ENCODE assay signal across 16 cellular contexts in genomic region chr1:3657578-3658230, GRCh38. TPM values are rescaled to one million over a fixed set of nuclear protein-coding genes. Genes with fewer than 3 reads are reported as not detected.
"Had no signal": no experiment of that assay in that cellular context is flagged by ENCODE, and none has a peak within 500 bp of the region (broad histone marks: within the 10 kb centered on the region; RNA-seq: fewer than 3 reads in every experiment).

No MANE protein-coding gene starts in this region.

- H3K9me3 ChIP-seq: adrenal gland had no signal

- H3K4me3 Mint-ChIP-seq: activated CD4-positive, alpha-beta memory T cell treated with anti-CD3 and anti-CD28 coated beads, Interleukin-2, amount 10 ng/mL, durations not matched to agents 7 days and 5 days; activated T-helper 1 cell treated with anti-CD3 and anti-CD28 coated beads, Interleukin-12 subunit alpha, Interleukin-12 subunit beta, Interleukin-2, Interleukin-4 antibody, amounts not matched to agents 30 ng/mL and 10 ng/mL and 1 ng/mL, durations not matched to agents 14 hours and 24 hours and 36 hours; dendritic cell treated with granulocyte-macrophage colony-stimulating factor and Interleukin-4, amounts not matched to agents 40 ng/mL and 50 ng/mL, for 4 days; memory B cell had no signal

- FAIRE-seq: urothelium cell line had no signal

- H3K36me3 ChIP-seq: adrenal gland had no signal

- H3K36me3 Mint-ChIP-seq: memory B cell; natural killer cell treated with Interleukin-12 subunit alpha and Interleukin-12 subunit beta and Interleukin-15 and Interleukin-18, amount 100 ng/mL, for 72 hours had no signal

- H3K27ac ChIP-seq: adrenal gland had no signal

- H3K27ac Mint-ChIP-seq: activated CD4-positive, alpha-beta memory T cell treated with anti-CD3 and anti-CD28 coated beads, Interleukin-2, amount 10 ng/mL, durations not matched to agents 7 days and 5 days; activated T-helper 1 cell treated with anti-CD3 and anti-CD28 coated beads, Interleukin-12 subunit alpha, Interleukin-12 subunit beta, Interleukin-2, Interleukin-4 antibody, amounts not matched to agents 30 ng/mL and 10 ng/mL and 1 ng/mL, durations not matched to agents 14 hours and 24 hours and 36 hours; dendritic cell treated with granulocyte-macrophage colony-stimulating factor and Interleukin-4, amounts not matched to agents 40 ng/mL and 50 ng/mL, for 4 days; natural killer cell treated with Interleukin-12 subunit alpha and Interleukin-12 subunit beta and Interleukin-15 and Interleukin-18, amount 100 ng/mL, for 72 hours had no signal

- H3K4me3 ChIP-seq: adrenal gland had no signal

- DNase-seq: activated CD4-positive, alpha-beta memory T cell treated with anti-CD3 and anti-CD28 coated beads, Interleukin-2, amount 10 ng/mL, durations not matched to agents 7 days and 5 days; activated CD8-positive, alpha-beta memory T cell treated with anti-CD3 and anti-CD28 coated beads, Interleukin-2, amount 50 U/mL, for 4 hours; activated naive CD4-positive, alpha-beta T cell treated with Interleukin-2 at 50 U/mL for 16 hours; adrenal gland; central memory CD4-positive, alpha-beta T cell; hypothalamus; stimulated activated CD4-positive, alpha-beta T cell treated with anti-CD3 and anti-CD28 coated beads, Interleukin-4, amount 100 ng/mL, for 4 hours; T-helper 9 cell had no signal

- H3K9me3 Mint-ChIP-seq: activated CD4-positive, alpha-beta memory T cell treated with anti-CD3 and anti-CD28 coated beads, Interleukin-2, amount 10 ng/mL, durations not matched to agents 7 days and 5 days; activated T-helper 1 cell treated with anti-CD3 and anti-CD28 coated beads, Interleukin-12 subunit alpha, Interleukin-12 subunit beta, Interleukin-2, Interleukin-4 antibody, amounts not matched to agents 30 ng/mL and 10 ng/mL and 1 ng/mL, durations not matched to agents 14 hours and 24 hours and 36 hours; dendritic cell treated with granulocyte-macrophage colony-stimulating factor and Interleukin-4, amounts not matched to agents 40 ng/mL and 50 ng/mL, for 4 days; memory B cell; natural killer cell treated with Interleukin-12 subunit alpha and Interleukin-12 subunit beta and Interleukin-15 and Interleukin-18, amount 100 ng/mL, for 72 hours had no signal

RNA-seq across cellular contexts. Expression of gene TP73, which starts 5.4 kb away (rescaled TPM):
- total RNA-seq: epithelial cell of proximal tubule, osteoblast, skeletal muscle tissue had no signal
